9 cellular contexts compared by ENCODE assay signal in the genomic region with DNA sequence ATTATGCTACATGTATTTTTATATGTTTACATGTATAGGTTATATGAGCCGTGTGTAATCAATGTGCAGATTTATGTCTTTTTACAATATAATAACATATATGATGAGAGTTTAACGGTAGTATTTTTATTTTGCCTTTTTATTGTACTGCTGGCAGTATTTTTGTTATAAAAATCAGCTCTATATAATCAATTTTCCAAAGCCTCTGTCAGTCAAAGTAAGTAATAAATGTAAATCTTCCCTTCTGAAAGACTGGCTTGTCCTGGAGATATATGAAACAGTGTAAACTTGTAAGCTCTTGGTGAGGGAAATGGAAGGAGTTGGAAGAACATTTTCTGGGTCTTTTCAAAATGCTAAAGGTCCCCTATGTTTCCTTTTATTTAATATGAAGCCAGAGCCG.
"Had no signal": no experiment of that assay in that cellular context is flagged by ENCODE, and none has a peak within 500 bp of the region (broad histone marks: within the 10 kb centered on the region; RNA-seq: fewer than 3 reads in every experiment).

No MANE protein-coding gene starts in this region.

- H3K27me3 Mint-ChIP-seq: IgD-negative memory B cell had no signal

- ATAC-seq: HepG2 had no signal

- H3K4me3 Mint-ChIP-seq: H9, HFFc6, IgD-negative memory B cell had no signal

- DNase-seq: GM23248, GOT3, H9, HCEC 1CT, HFFc6, KBM-7 had no signal

- H3K9me3 Mint-ChIP-seq: H9, HFFc6, IgD-negative memory B cell had no signal

- H3K4me3 ChIP-seq: GM23248 had no signal

- H3K27ac ChIP-seq: GM23248, HL-60 had no signal

- H3K27ac Mint-ChIP-seq: HFFc6, IgD-negative memory B cell had no signal
